In genomic region chr7:116242759-116243158, GRCh38 we compare ENCODE assay signal across 18 cellular contexts. TPM values are rescaled to one million over a fixed set of nuclear protein-coding genes. Genes with fewer than 3 reads are reported as not detected.
DNase-seq lines count a peak whose midpoint lies in the region; ATAC-seq, FAIRE-seq and TF ChIP-seq lines count a peak whose summit lies in the region.
"Had no signal": no experiment of that assay in that cellular context is flagged by ENCODE, and none has a peak within 500 bp of the region (broad histone marks: within the 10 kb centered on the region; RNA-seq: fewer than 3 reads in every experiment).

No MANE protein-coding gene starts in this region.

- H3K4me1 Mint-ChIP-seq in CD4-positive, alpha-beta T cell (ENCODE audit: low read depth), result peaks cover 71% of the 10 kb centered on the region
- H3K4me1 Mint-ChIP-seq in endothelial cell (ENCODE audit: unreplicated experiment) (peaks cover 19% of the 10 kb centered on the region), osteocyte (ENCODE audit: unreplicated experiment) (peaks cover 50% of the 10 kb centered on the region)
- H3K4me1 Mint-ChIP-seq in activated CD8-positive, alpha-beta T cell treated with anti-CD3 and anti-CD28 coated beads for 36 hours (ENCODE audit: low read depth), result peaks cover 30% of the 10 kb centered on the region

- no peak for ATAC-seq in CD4-positive, alpha-beta T cell (ENCODE audit: poor library complexity)
- no peak for ATAC-seq in activated CD8-positive, alpha-beta T cell treated with anti-CD3 and anti-CD28 coated beads for 36 hours

- TF ChIP-seq POLR2A in H54 (IDR thresholded peaks at IDR 0.05; ENCODE audit: low read depth, low read length), result no peak
- TF ChIP-seq POLR2A in stomach (IDR thresholded peaks at IDR 0.05), result no peak

- H3K4me3 Mint-ChIP-seq in CD4-positive, alpha-beta T cell, result no peak overlapping the region
- H3K4me3 Mint-ChIP-seq in endothelial cell (ENCODE audit: unreplicated experiment) (peak overlapping the region; percentile 21), osteocyte (ENCODE audit: unreplicated experiment) (no peak overlapping the region)
- no peak overlapping the region for H3K4me3 Mint-ChIP-seq in activated CD8-positive, alpha-beta T cell treated with anti-CD3 and anti-CD28 coated beads for 36 hours

- peaks cover 17% of the 10 kb centered on the region; the same call in 1 of the 2 replicates for H3F3A ChIP-seq in PC-9 (ENCODE audit: insufficient read depth, low read depth)

- intact Hi-C loops in CD4-positive, alpha-beta T cell (cut with DNase I, micrococcal nuclease), result loop anchor here in 1 of 2 experiments (10.0 kb wide), 1 partner anchor 62 kb away; no protein-coding TSS in a partner anchor
- intact Hi-C loops in PC-9 (cut with micrococcal nuclease; ENCODE audit: unreplicated experiment), result no loop called here
- intact Hi-C loops in stomach (cut with DNase I; ENCODE audit: low total_unique reads), result no loop called here
- intact Hi-C loops in activated CD8-positive, alpha-beta T cell treated with anti-CD3 and anti-CD28 coated beads for 36 hours (cut with micrococcal nuclease), result no loop called here

- H3K4me2 ChIP-seq in PC-9, result no peak overlapping the region
- H3K4me2 ChIP-seq: A549 had no signal

- H3K27ac Mint-ChIP-seq in CD4-positive, alpha-beta T cell, result peak overlapping the region; percentile 29
- H3K27ac Mint-ChIP-seq in endothelial cell (ENCODE audit: unreplicated experiment) (peak overlapping the region; percentile 58), osteocyte (ENCODE audit: unreplicated experiment) (peak overlapping the region; percentile 68)
- no peak overlapping the region for H3K27ac Mint-ChIP-seq in activated CD8-positive, alpha-beta T cell treated with anti-CD3 and anti-CD28 coated beads for 36 hours

- peaks cover 3% of the 10 kb centered on the region; the same call in 1 of the 2 replicates for H4K20me1 ChIP-seq in PC-9 (ENCODE audit: insufficient read depth)

- H3K9me3 Mint-ChIP-seq in CD4-positive, alpha-beta T cell, result peaks cover 5% of the 10 kb centered on the region
- H3K9me3 Mint-ChIP-seq in endothelial cell (ENCODE audit: unreplicated experiment) (peaks cover 5% of the 10 kb centered on the region), osteocyte (ENCODE audit: unreplicated experiment) (peaks cover 6% of the 10 kb centered on the region)
- H3K9me3 Mint-ChIP-seq in activated CD8-positive, alpha-beta T cell treated with anti-CD3 and anti-CD28 coated beads for 36 hours, result peaks cover 8% of the 10 kb centered on the region

- no peak for TF ChIP-seq CTCF in CD4-positive, alpha-beta T cell (IDR thresholded peaks at IDR 0.05)
- TF ChIP-seq CTCF in endothelial cell (IDR thresholded peaks at IDR 0.05; ENCODE audit: unreplicated experiment) (no peak), osteocyte (IDR thresholded peaks at IDR 0.05) (no peak), PC-9 (conservative IDR thresholded peaks at IDR 0.05) (no peak), stomach (IDR thresholded peaks at IDR 0.05) (no peak)
- TF ChIP-seq CTCF in activated CD8-positive, alpha-beta T cell treated with anti-CD3 and anti-CD28 coated beads for 36 hours (IDR thresholded peaks at IDR 0.05), result no peak

- H3K4me3 ChIP-seq in PC-9 (no peak overlapping the region), stomach (no peak overlapping the region)
- H3K4me3 ChIP-seq: A549 had no signal

- H3K4me1 ChIP-seq in PC-9 (replicated peaks; ENCODE audit: insufficient read depth), result no peaks in the 10 kb centered on the region
- H3K4me1 ChIP-seq in stomach, result peaks cover 0 to 38% (median 22%) of the 10 kb centered on the region in 4 donors

- TF ChIP-seq EP300 in stomach (IDR thresholded peaks at IDR 0.05), result no peak

- H3K79me2 ChIP-seq in PC-9 (ENCODE audit: low read depth), result peaks cover 26% of the 10 kb centered on the region; the same call in 1 of the 2 replicates

- no TSS peak for BruUV-seq in PC-9 (replicated peaks; lab: Mats Ljungman, UMichigan)

- H3K36me3 Mint-ChIP-seq in CD4-positive, alpha-beta T cell (ENCODE audit: low read depth), result peaks cover 85% of the 10 kb centered on the region
- peaks cover 32% of the 10 kb centered on the region for H3K36me3 Mint-ChIP-seq in endothelial cell (ENCODE audit: low read depth, unreplicated experiment)
- peaks cover 53% of the 10 kb centered on the region for H3K36me3 Mint-ChIP-seq in osteocyte (ENCODE audit: unreplicated experiment)
- H3K36me3 Mint-ChIP-seq in activated CD8-positive, alpha-beta T cell treated with anti-CD3 and anti-CD28 coated beads for 36 hours (ENCODE audit: low read depth), result peaks cover 49% of the 10 kb centered on the region

- H3K9me2 ChIP-seq in PC-9 (ENCODE audit: insufficient read depth), result no peaks in the 10 kb centered on the region

- POLR2A ChIA-PET in CD4-positive, alpha-beta T cell (lab: Charles Lee), result no interaction called here
- POLR2A ChIA-PET in PC-9 (lab: Charles Lee; ENCODE audit: unreplicated experiment), result no interaction called here
- POLR2A ChIA-PET in activated CD8-positive, alpha-beta T cell treated with anti-CD3 and anti-CD28 coated beads for 36 hours (lab: Charles Lee), result no interaction called here

- no peak overlapping the region for H2AFZ ChIP-seq in PC-9

- CTCF ChIA-PET in CD4-positive, alpha-beta T cell (lab: Charles Lee), result interaction anchor here (4.3 kb wide), 1 partner anchor 62 kb away, joined by 22 read pairs; no protein-coding TSS in a partner anchor
- CTCF ChIA-PET in PC-9 (lab: Charles Lee), result no interaction called here
- CTCF ChIA-PET in activated CD8-positive, alpha-beta T cell treated with anti-CD3 and anti-CD28 coated beads for 36 hours (lab: Charles Lee), result interaction anchor here (1.1 to 14.9 kb wide), 4 partner anchors 32 to 69 kb away, joined by 3 to 294 read pairs (median 5); partner anchors contain the start of gene TES

- peak; percentile 23 for FAIRE-seq in H54 (lab: Jason Lieb, UNC)
- FAIRE-seq: A549, HTR-8/SVneo had no signal

- no peaks in the 10 kb centered on the region for H3K27me3 ChIP-seq in CD4-positive, alpha-beta T cell (ENCODE audit: control insufficient read depth, insufficient read depth, low read length)
- H3K27me3 ChIP-seq in PC-9 (ENCODE audit: insufficient read depth, low read depth) (no peaks in the 10 kb centered on the region), stomach (no peaks in the 10 kb centered on the region)

- DNase-seq in CD4-positive, alpha-beta T cell, result no peak
- DNase-seq in H54 (ENCODE audit: insufficient read length, low spot score), result no peak
- no peak for DNase-seq in endothelial cell (ENCODE audit: low spot score)
- no peak for DNase-seq in osteocyte (ENCODE audit: extremely low spot score, unreplicated experiment)
- no peak for DNase-seq in PC-9
- no peak for DNase-seq in stomach
- no peak for DNase-seq in islet precursor cell
- DNase-seq in activated CD8-positive, alpha-beta T cell treated with anti-CD3 and anti-CD28 coated beads for 36 hours, result no peak
- DNase-seq: C1 segment of cervical spinal cord, NCI-H1417, NCI-H187 treated with DMSO at 0.1 percent for 48 hours, NCI-H345, NCI-H526 treated with DMSO at 0.1 percent for 48 hours, OCI-M1 had no signal

- H3K36me3 ChIP-seq in PC-9 (ENCODE audit: low read depth) (peaks cover 29% of the 10 kb centered on the region), stomach (peaks cover 7 to 39% (median 22%) of the 10 kb centered on the region in 4 donors)

- H3K9me3 ChIP-seq in CD4-positive, alpha-beta T cell (ENCODE audit: control insufficient read depth, low read length), result no peaks in the 10 kb centered on the region
- H3K9me3 ChIP-seq in PC-9 (ENCODE audit: insufficient read depth, low read depth) (peaks cover 12% of the 10 kb centered on the region; the same call in 1 of the 2 replicates), stomach (peaks cover 0 to 6% (median 2%) of the 10 kb centered on the region in 4 donors)

- no peak overlapping the region for H3K27ac ChIP-seq in CD4-positive, alpha-beta T cell (ENCODE audit: low read depth, low read length)
- H3K27ac ChIP-seq in PC-9 (no peak overlapping the region), stomach (peak overlapping the region in 1 of 5 donors; percentile 14)
- H3K27ac ChIP-seq: A549, HL-60, RWPE1 had no signal

- no peaks in the 10 kb centered on the region for H3K27me3 Mint-ChIP-seq in CD4-positive, alpha-beta T cell
- H3K27me3 Mint-ChIP-seq in endothelial cell (ENCODE audit: unreplicated experiment) (peaks cover 3% of the 10 kb centered on the region), osteocyte (ENCODE audit: unreplicated experiment) (no peaks in the 10 kb centered on the region)
- H3K27me3 Mint-ChIP-seq in activated CD8-positive, alpha-beta T cell treated with anti-CD3 and anti-CD28 coated beads for 36 hours, result no peaks in the 10 kb centered on the region

RNA-seq across cellular contexts. Expression of gene TES, which starts 32.4 kb away (rescaled TPM):
- total RNA-seq in CD4-positive, alpha-beta T cell, result 100 to 1,000 TPM; 114 to 120 TPM
- total RNA-seq in endothelial cell (ENCODE audit: unreplicated experiment), result 63.4 TPM
- total RNA-seq in osteocyte, result 228 and 232 TPM in 2 replicates
- total RNA-seq in PC-9 (2021), result 210 and 306 TPM in 2 replicates
- total RNA-seq in stomach, result 100 to 1,000 TPM in 4 of 5 donors, 10 to 100 TPM in 1; 78.8 to 191 (median 155) TPM
- polyA plus RNA-seq in stomach, result 10 to 100 TPM; 46.0 to 98.5 (median 52.3) TPM
- 10 to 100 TPM; 63.9 to 65.7 TPM for total RNA-seq in activated CD8-positive, alpha-beta T cell treated with anti-CD3 and anti-CD28 coated beads for 36 hours
